ENCODE assay signal across 1 cellular context in genomic region chr1:86461482-86461881, GRCh38.
TF ChIP-seq lines count a peak whose summit lies in the region.

No MANE protein-coding gene starts in this region.

TF ChIP-seq in H1, 55 proteins besides CTCF, POLR2A, EP300 and RAD21 (continued from another document):
- TF ChIP-seq CHD7 (IDR thresholded peaks at IDR 0.05; ENCODE audit: insufficient replicate concordance, low read length), result no peak
- TF ChIP-seq KDM4A (IDR thresholded peaks at IDR 0.05; ENCODE audit: low read depth, low read length, severe bottlenecking), result no peak
- TF ChIP-seq E2F6 (IDR thresholded peaks at IDR 0.05), result no peak
- no peak for TF ChIP-seq BACH1 (IDR thresholded peaks at IDR 0.05; ENCODE audit: low read length)
- no peak for TF ChIP-seq CTBP2 (IDR thresholded peaks at IDR 0.05; ENCODE audit: borderline replicate concordance, insufficient read depth, insufficient read length, low read length)
- no peak for TF ChIP-seq SRF (IDR thresholded peaks at IDR 0.05; ENCODE audit: low read depth, low read length)
- no peak for TF ChIP-seq USF2 (IDR thresholded peaks at IDR 0.05; ENCODE audit: low read length)
- TF ChIP-seq CREB1 (IDR thresholded peaks at IDR 0.05), result no peak
- TF ChIP-seq JUN (IDR thresholded peaks at IDR 0.05; ENCODE audit: low read depth, low read length), result no peak
- TF ChIP-seq GABPA (IDR thresholded peaks at IDR 0.05; ENCODE audit: borderline replicate concordance, insufficient read depth, low read length), result no peak
- TF ChIP-seq HDAC6 (IDR thresholded peaks at IDR 0.05; ENCODE audit: low read depth, low read length), result no peak
- no peak for TF ChIP-seq NANOG (IDR thresholded peaks at IDR 0.05; ENCODE audit: insufficient read depth, low read depth, low read length, poor library complexity, severe bottlenecking)
